20 cellular contexts compared by ENCODE assay signal in genomic region chr15:66885281-66885915, GRCh38.
DNase-seq lines count a peak whose midpoint lies in the region; ATAC-seq and TF ChIP-seq lines count a peak whose summit lies in the region.
"Had no signal": no experiment of that assay in that cellular context is flagged by ENCODE, and none has a peak within 500 bp of the region (broad histone marks: within the 10 kb centered on the region; RNA-seq: fewer than 3 reads in every experiment).

No MANE protein-coding gene starts in this region.

- 96 to 100% methylated on average over 4 to 5 of the region's 5 CpGs for WGBS in endodermal cell (ENCODE audit: insufficient coverage in 1 of 2, insufficient read length in 1 of 2), 2 experiments

- H3K9me3 ChIP-seq in HEK293 (ENCODE audit: control insufficient read depth, insufficient read depth, low read depth, low read length) (no peaks in the 10 kb centered on the region), endodermal cell (ENCODE audit: control insufficient read depth, low read length) (peaks cover 38% of the 10 kb centered on the region)

- no peak overlapping the region for H3K9ac ChIP-seq in endodermal cell (ENCODE audit: extremely low read depth, low read length, poor library complexity, severe bottlenecking)

- no peak for TF ChIP-seq CTCF in HEK293 (tag by site-specific recombination; IDR thresholded peaks at IDR 0.05)
- no peak for TF ChIP-seq CTCF in RWPE1 (conservative IDR thresholded peaks at IDR 0.05; ENCODE audit: low read depth)
- no peak for TF ChIP-seq CTCF in endodermal cell (conservative IDR thresholded peaks at IDR 0.05)
- no peak for TF ChIP-seq CTCF in osteocyte (IDR thresholded peaks at IDR 0.05)

- no peak for ATAC-seq in GM21529 (IDR thresholded peaks at IDR 0.05; ENCODE audit: unreplicated experiment)
- ATAC-seq: HepG2 had no signal

- H3K9me3 Mint-ChIP-seq in endodermal cell (peaks cover 40% of the 10 kb centered on the region), osteocyte (ENCODE audit: unreplicated experiment) (no peaks in the 10 kb centered on the region)
- H3K9me3 Mint-ChIP-seq in activated T-helper 2 cell treated with anti-CD3 and anti-CD28 coated beads, Interferon-gamma antibody, Interleukin-2, Interleukin-4, amounts not matched to agents 10 μg/mL and 5 μg/mL and 100 μg/mL, durations not matched to agents 14 hours and 24 hours and 36 hours = no peaks in the 10 kb centered on the region
- H3K9me3 Mint-ChIP-seq: HFFc6 had no signal

- H3K36me3 ChIP-seq in HEK293 (ENCODE audit: control insufficient read depth in 2 of 2, insufficient read depth in 1 of 2, low read length in 2 of 2) (no peaks in the 10 kb centered on the region), endodermal cell (ENCODE audit: control insufficient read depth, insufficient read depth, low read length) (no peaks in the 10 kb centered on the region)

- peaks cover 12% of the 10 kb centered on the region for H3K36me3 Mint-ChIP-seq in endodermal cell (ENCODE audit: low read depth)
- H3K36me3 Mint-ChIP-seq in osteocyte (ENCODE audit: unreplicated experiment) = peaks cover 2% of the 10 kb centered on the region
- no peaks in the 10 kb centered on the region for H3K36me3 Mint-ChIP-seq in activated T-helper 2 cell treated with anti-CD3 and anti-CD28 coated beads, Interferon-gamma antibody, Interleukin-2, Interleukin-4, amounts not matched to agents 10 μg/mL and 5 μg/mL and 100 μg/mL, durations not matched to agents 14 hours and 24 hours and 36 hours (ENCODE audit: low read depth)

- H3K4me3 Mint-ChIP-seq in endodermal cell (no peak overlapping the region), osteocyte (ENCODE audit: unreplicated experiment) (no peak overlapping the region)
- H3K4me3 Mint-ChIP-seq in activated T-helper 2 cell treated with anti-CD3 and anti-CD28 coated beads, Interferon-gamma antibody, Interleukin-2, Interleukin-4, amounts not matched to agents 10 μg/mL and 5 μg/mL and 100 μg/mL, durations not matched to agents 14 hours and 24 hours and 36 hours (ENCODE audit: low read depth) = no peak overlapping the region
- H3K4me3 Mint-ChIP-seq: HFFc6 had no signal

- H3K4me1 ChIP-seq in HEK293 (ENCODE audit: control insufficient read depth, insufficient read depth, low read length) = peaks cover 25% of the 10 kb centered on the region
- H3K4me1 ChIP-seq in endodermal cell (ENCODE audit: control insufficient read depth, insufficient read depth, low read length) = no peaks in the 10 kb centered on the region

- no peak overlapping the region for H3K4me3 ChIP-seq in HEK293 (ENCODE audit: low read depth, low read length)
- H3K4me3 ChIP-seq in endodermal cell (ENCODE audit: low read length) = no peak overlapping the region

- H3K27ac ChIP-seq in HEK293 (ENCODE audit: extremely low read depth, low read depth, low read length) (peak overlapping the region; percentile 48; the same call in 1 of the 2 replicates), RWPE1 (peak overlapping the region; percentile 93), endodermal cell (ENCODE audit: low read depth, low read length) (no peak overlapping the region)
- H3K27ac ChIP-seq: C4-2B had no signal

- H3K27ac Mint-ChIP-seq in endodermal cell (no peak overlapping the region), osteocyte (ENCODE audit: unreplicated experiment) (peak overlapping the region; percentile 93)
- no peak overlapping the region for H3K27ac Mint-ChIP-seq in activated T-helper 2 cell treated with anti-CD3 and anti-CD28 coated beads, Interferon-gamma antibody, Interleukin-2, Interleukin-4, amounts not matched to agents 10 μg/mL and 5 μg/mL and 100 μg/mL, durations not matched to agents 14 hours and 24 hours and 36 hours
- H3K27ac Mint-ChIP-seq: HFFc6 had no signal

- CTCF ChIA-PET in HEK293 (lab: Yijun Ruan, JAX) (interaction anchor here (0.7 to 3.4 kb wide), 5 partner anchors 14 to 250 kb away, joined by 3 to 34 read pairs (median 4); no protein-coding TSS in a partner anchor), RWPE1 (lab: Yijun Ruan, JAX) (interaction anchor here (0.6 to 1.4 kb wide), 2 partner anchors 21 to 157 kb away, joined by 3 to 6 read pairs; no protein-coding TSS in a partner anchor)

- DNase-seq in RWPE1 (ENCODE audit: low spot score) (no peak), endodermal cell (peak; percentile 10), osteocyte (ENCODE audit: extremely low spot score, unreplicated experiment) (peak; percentile 66), superior temporal gyrus (ENCODE audit: extremely low spot score) (no peak)
- DNase-seq in activated T-helper 2 cell treated with anti-CD3 and anti-CD28 coated beads, Interferon-gamma antibody, Interleukin-2, Interleukin-4, amounts not matched to agents 10 μg/mL and 5 μg/mL and 100 μg/mL, durations not matched to agents 14 hours and 24 hours and 36 hours (ENCODE audit: low spot score) = no peak
- DNase-seq: ACHN, AML-193, DMS79, HFFc6, KG1, NCI-H1105 treated with DMSO at 0.1 percent for 48 hours, NCI-H1694 treated with DMSO at 0.1 percent for 48 hours, NCI-H2107, NCI-H510A treated with DMSO at 0.1 percent for 48 hours, NCI-H774, SHP77 treated with DMSO at 0.1 percent for 48 hours had no signal

- H3K4me1 Mint-ChIP-seq in endodermal cell (peaks cover 12% of the 10 kb centered on the region), osteocyte (ENCODE audit: unreplicated experiment) (peaks cover 60% of the 10 kb centered on the region)
- no peaks in the 10 kb centered on the region for H3K4me1 Mint-ChIP-seq in activated T-helper 2 cell treated with anti-CD3 and anti-CD28 coated beads, Interferon-gamma antibody, Interleukin-2, Interleukin-4, amounts not matched to agents 10 μg/mL and 5 μg/mL and 100 μg/mL, durations not matched to agents 14 hours and 24 hours and 36 hours (ENCODE audit: low read depth)

- POLR2A ChIA-PET in HEK293 (lab: Yijun Ruan, JAX) (no interaction called here), RWPE1 (lab: Yijun Ruan, JAX; ENCODE audit: low non-redundant PET) (interaction anchor here (0.5 kb wide), 1 partner anchor 1054 kb away, joined by 3 read pairs; no protein-coding TSS in a partner anchor)

- no peaks in the 10 kb centered on the region for H3K27me3 ChIP-seq in endodermal cell (ENCODE audit: control insufficient read depth, insufficient read depth, low read length, poor library complexity, severe bottlenecking)

- intact Hi-C loops in activated T-helper 2 cell treated with anti-CD3 and anti-CD28 coated beads, Interferon-gamma antibody, Interleukin-2, Interleukin-4, amounts not matched to agents 10 μg/mL and 5 μg/mL and 100 μg/mL, durations not matched to agents 14 hours and 24 hours and 36 hours (cut with micrococcal nuclease) = loop anchor here (10.0 kb wide), 1 partner anchor 59 kb away; no protein-coding TSS in a partner anchor

- H3K27me3 Mint-ChIP-seq in endodermal cell (ENCODE audit: insufficient read depth) (no peaks in the 10 kb centered on the region), osteocyte (ENCODE audit: unreplicated experiment) (no peaks in the 10 kb centered on the region)
- H3K27me3 Mint-ChIP-seq in activated T-helper 2 cell treated with anti-CD3 and anti-CD28 coated beads, Interferon-gamma antibody, Interleukin-2, Interleukin-4, amounts not matched to agents 10 μg/mL and 5 μg/mL and 100 μg/mL, durations not matched to agents 14 hours and 24 hours and 36 hours (ENCODE audit: low read depth) = peaks cover 1% of the 10 kb centered on the region

TF ChIP-seq in HEK293, 187 proteins besides CTCF, POLR2A, EP300 and RAD21:
- no peak for TF ChIP-seq ZNF2 (tag by site-specific recombination; IDR thresholded peaks at IDR 0.05)
- TF ChIP-seq ZBTB26 (tag by site-specific recombination; optimal IDR thresholded peaks at IDR 0.05) = no peak
- peak; percentile 11; the same call in 1 of the 2 replicates for TF ChIP-seq TRIM28 (IDR thresholded peaks at IDR 0.05; ENCODE audit: borderline replicate concordance, low read length)
- TF ChIP-seq PRDM10 (tag by site-specific recombination; IDR thresholded peaks at IDR 0.05) = 0 out of 2 replicates have a peak, but pooled peaks have one; percentile 25

Comparison
In these comparisons a context has a peak if more than half of its experiments do, and no peak if none do; other contexts are left out.
1. DNase-seq: peak in endodermal cell (single experiment) and osteocyte (single experiment); none in RWPE1 (single experiment), activated T-helper 2 cell treated with anti-CD3 and anti-CD28 coated beads, Interferon-gamma antibody, Interleukin-2, Interleukin-4, amounts not matched to agents 10 μg/mL and 5 μg/mL and 100 μg/mL, durations not matched to agents 14 hours and 24 hours and 36 hours (single experiment) and superior temporal gyrus (single experiment).